ENCODE assay signal across 1 cellular context in the genomic region with DNA sequence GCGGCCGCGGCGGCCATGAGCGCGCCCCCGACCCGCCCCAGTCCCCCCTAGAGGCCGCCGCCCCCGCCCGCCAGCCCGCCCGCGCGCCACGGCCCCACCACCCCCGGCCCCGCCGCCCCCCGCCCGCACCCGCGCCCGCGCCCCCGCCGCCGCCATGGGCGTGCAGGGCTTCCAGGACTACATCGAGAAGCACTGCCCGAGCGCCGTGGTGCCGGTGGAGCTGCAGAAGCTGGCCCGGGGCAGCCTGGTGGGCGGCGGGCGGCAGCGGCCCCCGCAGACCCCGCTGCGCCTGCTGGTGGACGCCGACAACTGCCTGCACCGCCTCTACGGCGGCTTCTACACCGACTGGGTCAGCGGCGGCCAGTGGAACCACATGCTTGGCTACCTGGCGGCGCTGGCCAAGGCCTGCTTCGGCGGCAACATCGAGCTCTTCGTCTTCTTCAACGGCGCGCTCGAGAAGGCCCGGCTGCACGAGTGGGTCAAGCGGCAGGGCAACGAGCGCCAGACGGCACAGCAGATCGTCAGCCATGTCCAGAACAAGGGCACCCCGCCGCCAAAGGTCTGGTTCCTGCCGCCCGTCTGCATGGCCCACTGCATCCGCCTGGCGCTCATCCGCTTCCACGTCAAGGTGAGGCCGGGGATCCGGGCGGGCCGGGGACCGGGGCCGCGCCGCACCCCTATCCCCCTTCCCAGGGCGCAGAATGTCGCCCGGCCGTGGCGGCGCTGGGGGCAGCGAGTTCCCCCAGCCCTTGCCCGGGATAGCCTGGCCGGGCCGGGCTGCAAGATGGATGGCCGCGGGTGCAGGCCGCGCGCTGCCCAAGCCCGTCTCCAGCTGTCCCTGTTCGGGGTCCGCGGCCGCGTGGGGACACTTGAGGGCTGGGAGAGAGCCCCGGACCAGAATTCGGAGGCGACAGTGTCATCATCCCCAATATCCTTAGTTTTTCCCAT.
TF ChIP-seq lines count a peak whose summit lies in the region.

No MANE protein-coding gene starts in this region.

TF ChIP-seq in A549, 52 proteins besides CTCF, POLR2A, EP300 and RAD21 (continued from another document):
- TF ChIP-seq, protein P1, sequence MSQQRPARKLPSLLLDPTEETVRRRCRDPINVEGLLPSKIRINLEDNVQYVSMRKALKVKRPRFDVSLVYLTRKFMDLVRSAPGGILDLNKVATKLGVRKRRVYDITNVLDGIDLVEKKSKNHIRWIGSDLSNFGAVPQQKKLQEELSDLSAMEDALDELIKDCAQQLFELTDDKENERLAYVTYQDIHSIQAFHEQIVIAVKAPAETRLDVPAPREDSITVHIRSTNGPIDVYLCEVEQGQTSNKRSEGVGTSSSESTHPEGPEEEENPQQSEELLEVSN (IDR thresholded peaks at IDR 0.05; ENCODE audit: borderline replicate concordance, low read depth), result peak; percentile 22; the same call in 1 of the 2 replicates
- TF ChIP-seq TFCP2L1 (CRISPR knock-in tag; IDR thresholded peaks at IDR 0.05) (no peak), ZFP36 (IDR thresholded peaks at IDR 0.05; ENCODE audit: borderline replicate concordance, partially characterized antibody) (no peak), HEYL (CRISPR knock-in tag; IDR thresholded peaks at IDR 0.05) (no peak)
